8 cellular contexts compared by ENCODE assay signal in the genomic region with DNA sequence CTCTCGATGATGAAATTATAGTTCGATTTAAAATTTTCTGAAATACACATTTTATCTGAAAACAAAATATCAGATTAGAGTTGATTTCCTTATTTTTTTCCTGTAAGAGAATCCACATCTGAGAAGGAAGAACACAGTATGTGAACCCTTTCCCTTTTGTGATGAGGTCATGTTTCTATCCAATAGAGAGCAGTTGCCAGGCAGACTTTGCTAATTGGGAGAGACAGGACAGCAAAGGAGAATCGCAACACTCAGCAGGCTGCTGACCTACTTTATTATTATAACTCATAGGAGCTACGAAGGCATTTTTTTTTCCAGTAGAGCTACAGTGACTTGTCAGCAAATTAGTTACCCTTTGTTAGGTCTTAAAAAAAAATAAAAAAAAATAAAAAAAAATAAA.
DNase-seq lines count a peak whose midpoint lies in the region; ATAC-seq lines count a peak whose summit lies in the region.

No MANE protein-coding gene starts in this region.

- H3K9me3 ChIP-seq in HAP-1 = no peaks in the 10 kb centered on the region

- ATAC-seq in HG02610 (IDR thresholded peaks at IDR 0.05; ENCODE audit: unreplicated experiment) = peak; percentile 85

- no peaks in the 10 kb centered on the region for H3K36me3 ChIP-seq in HAP-1 (replicated peaks)

- DNase-seq in COLO829 (ENCODE audit: low spot score) (peak; percentile 13), SHP77 treated with DMSO at 0.1 percent for 48 hours (lab: John Stamatoyannopoulos, UW) (peak; percentile 70), inferior parietal cortex (ENCODE audit: extremely low spot score) (peak; percentile 39), HAP-1 (ENCODE audit: low spot score in 2 of 2) (no peak)
- DNase-seq in activated CD4-positive, CD25-positive, alpha-beta regulatory T cell (lab: John Stamatoyannopoulos, UW) = no peak
- DNase-seq in activated CD8-positive, alpha-beta memory T cell treated with anti-CD3 and anti-CD28 coated beads for 24 hours = no peak
- no peak for DNase-seq in activated naive CD4-positive, alpha-beta T cell (lab: John Stamatoyannopoulos, UW)

- in situ Hi-C loops in HAP-1 (cut with MboI; ENCODE audit: low sequenced_read_pairs) = no loop called here

- H3K27me3 ChIP-seq in HAP-1 (ENCODE audit: low read depth) = no peaks in the 10 kb centered on the region

- H3K4me3 ChIP-seq in HAP-1 = no peak overlapping the region

- no peaks in the 10 kb centered on the region for H3K4me1 ChIP-seq in HAP-1

Comparison
In these comparisons a context has a peak if more than half of its experiments do, and no peak if none do; other contexts are left out.
1. DNase-seq: peak in COLO829 (single experiment), SHP77 treated with DMSO at 0.1 percent for 48 hours (single experiment) and inferior parietal cortex (single experiment); none in activated CD4-positive, CD25-positive, alpha-beta regulatory T cell (0 of 4), HAP-1 (0 of 2), activated CD8-positive, alpha-beta memory T cell treated with anti-CD3 and anti-CD28 coated beads for 24 hours (single experiment) and activated naive CD4-positive, alpha-beta T cell (0 of 4).